9 cellular contexts compared by ENCODE assay signal in the genomic region with DNA sequence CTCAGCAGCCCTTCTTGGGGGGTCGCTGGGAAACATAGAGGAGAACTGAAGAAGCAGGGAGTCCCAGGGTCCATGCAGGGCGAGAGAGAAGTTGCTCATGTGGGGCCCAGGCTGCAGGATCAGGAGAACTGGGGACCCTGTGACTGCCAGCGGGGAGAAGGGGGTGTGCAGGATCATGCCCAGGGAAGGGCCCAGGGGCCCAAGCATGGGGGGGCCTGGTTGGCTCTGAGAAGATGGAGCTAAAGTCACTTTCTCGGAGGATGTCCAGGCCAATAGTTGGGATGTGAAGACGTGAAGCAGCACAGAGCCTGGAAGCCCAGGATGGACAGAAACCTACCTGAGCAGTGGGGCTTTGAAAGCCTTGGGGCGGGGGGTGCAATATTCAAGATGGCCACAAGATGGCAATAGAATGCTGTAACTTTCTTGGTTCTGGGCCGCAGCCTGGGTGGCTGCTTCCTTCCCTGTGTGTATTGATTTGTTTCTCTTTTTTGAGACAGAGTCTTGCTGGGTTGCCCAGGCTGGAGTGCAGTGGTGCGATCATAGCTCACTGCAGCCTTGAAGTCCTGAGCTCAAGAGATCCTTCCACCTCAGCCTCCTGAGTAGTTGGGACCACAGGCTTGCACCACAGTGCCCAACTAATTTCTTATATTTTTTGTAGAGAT. TPM values are rescaled to one million over a fixed set of nuclear protein-coding genes. Genes with fewer than 3 reads are reported as not detected.
DNase-seq lines count a peak whose midpoint lies in the region; ATAC-seq and TF ChIP-seq lines count a peak whose summit lies in the region.
"Had no signal": no experiment of that assay in that cellular context is flagged by ENCODE, and none has a peak within 500 bp of the region (broad histone marks: within the 10 kb centered on the region; RNA-seq: fewer than 3 reads in every experiment).

No MANE protein-coding gene starts in this region.

- no peaks in the 10 kb centered on the region for H3K4me1 ChIP-seq in OCI-LY3 (ENCODE audit: low read length)

- H3K4me3 ChIP-seq in OCI-LY3 (ENCODE audit: low read length) (no peak overlapping the region), epithelial cell of proximal tubule (ENCODE audit: low read depth, low read length) (no peak overlapping the region)

- no peak overlapping the region for H3K4me2 ChIP-seq in OCI-LY3 (ENCODE audit: low read length)

- DNase-seq in DMS114 treated with DMSO at 0.1 percent for 48 hours (lab: John Stamatoyannopoulos, UW; ENCODE audit: unreplicated experiment) (peak; percentile 46), HT-29 (ENCODE audit: low spot score) (peak; percentile 89), epithelial cell of proximal tubule (ENCODE audit: low read depth) (no peak), naive B cell (peak; percentile 67)
- peak; percentile 87 for DNase-seq in activated CD8-positive, alpha-beta memory T cell treated with anti-CD3 and anti-CD28 coated beads, Interleukin-2, amount 50 U/mL, for 48 hours
- DNase-seq in stimulated activated CD8-positive, alpha-beta memory T cell treated with anti-CD3 and anti-CD28 coated beads, Interleukin-7, amount 100 ng/mL, for 48 hours (ENCODE audit: extremely low read depth in 1 of 2, low read depth in 1 of 2) = peak; percentile 19 to 23

- H3K27ac ChIP-seq in OCI-LY3 (ENCODE audit: low read length) = no peak overlapping the region

- H3K4me3 Mint-ChIP-seq in naive B cell = no peak overlapping the region

- H3K27me3 ChIP-seq in OCI-LY3 (ENCODE audit: low read depth, low read length) = no peaks in the 10 kb centered on the region

- H3K36me3 ChIP-seq in OCI-LY3 (replicated peaks; ENCODE audit: low read depth, low read length) = no peaks in the 10 kb centered on the region

- no peaks in the 10 kb centered on the region for H4K20me1 ChIP-seq in OCI-LY3 (ENCODE audit: insufficient read depth, low read length)

- no peaks in the 10 kb centered on the region for H3K36me3 Mint-ChIP-seq in naive B cell

- no peaks in the 10 kb centered on the region for H3K9me3 ChIP-seq in OCI-LY3 (ENCODE audit: insufficient read depth, low read length)

- peaks cover 0 to 6% (median 0%) of the 10 kb centered on the region in 7 donors for H3K9me3 Mint-ChIP-seq in naive B cell

- TF ChIP-seq CTCF in OCI-LY3 (IDR thresholded peaks at IDR 0.05; ENCODE audit: low read depth, low read length) (peak; percentile 79), epithelial cell of proximal tubule (conservative IDR thresholded peaks at IDR 0.05; ENCODE audit: low read depth, low read length) (peak; percentile 85)

- H3K27me3 Mint-ChIP-seq in naive B cell = peaks cover 0 to 20% (median 0%) of the 10 kb centered on the region in 3 donors

- ATAC-seq in naive B cell (ENCODE audit: low read depth in 2 of 2) = peak; percentile 90 to 92
- ATAC-seq in GM18498 (IDR thresholded peaks at IDR 0.05; ENCODE audit: unreplicated experiment) = no peak

- H3K27ac Mint-ChIP-seq in naive B cell = peak overlapping the region in 2 of 6 donors; percentile 14 to 81

- H3K79me2 ChIP-seq in OCI-LY3 (ENCODE audit: low read length) = no peaks in the 10 kb centered on the region

- no peak overlapping the region for H3K9ac ChIP-seq in OCI-LY3 (ENCODE audit: low read length)

- H2AFZ ChIP-seq in OCI-LY3 (ENCODE audit: low read depth, low read length) = no peak overlapping the region

- peaks cover 0 to 8% (median 0%) of the 10 kb centered on the region in 3 donors for H3K4me1 Mint-ChIP-seq in naive B cell

RNA-seq across cellular contexts. Expression of gene STH, which starts 3.4 kb away (rescaled TPM):
- total RNA-seq in HT-29 (2014; rRNA removed; shearing (Covaris generic)) = not detected in 2 replicates
- not detected in 2 replicates for total RNA-seq in epithelial cell of proximal tubule
- polyA plus RNA-seq in naive B cell (ENCODE audit: low read depth in 6 of 6) = not detected
- polyA plus RNA-seq: adipose tissue had no signal
